ENCODE assay signal across 2 cellular contexts in genomic region chr7:23193650-23194227, GRCh38. TPM values are rescaled to one million over a fixed set of nuclear protein-coding genes. Genes with fewer than 3 reads are reported as not detected.
"Had no signal": no experiment of that assay in that cellular context is flagged by ENCODE, and none has a peak within 500 bp of the region (broad histone marks: within the 10 kb centered on the region; RNA-seq: fewer than 3 reads in every experiment).

No MANE protein-coding gene starts in this region.

RNA-seq across cellular contexts. Expression of gene GPNMB, which starts 52.8 kb away (rescaled TPM):
- total RNA-seq: natural killer cell had no signal
- polyA plus RNA-seq: neural cell had no signal
